In the genomic region with DNA sequence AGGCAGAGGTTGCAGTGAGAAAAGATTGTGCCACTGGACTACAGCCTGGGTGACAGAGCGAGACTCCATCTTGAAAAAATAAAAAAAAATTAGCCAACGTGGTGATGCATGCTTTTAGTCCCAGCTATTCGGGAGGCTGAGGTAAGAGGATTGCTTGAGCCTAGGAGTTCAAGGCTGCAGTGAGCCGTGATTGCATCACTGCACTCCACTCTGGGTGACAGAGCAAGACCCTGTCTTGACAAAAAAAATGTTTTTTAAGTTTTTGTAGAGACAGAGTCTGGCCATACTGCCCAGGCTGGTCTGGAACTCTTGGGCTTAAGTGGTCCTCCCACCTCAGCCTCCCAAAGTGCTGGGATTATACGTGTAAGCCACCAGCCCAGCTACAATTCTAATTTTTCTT, we compare ENCODE assay signal across 26 cellular contexts.
"Had no signal": no experiment of that assay in that cellular context is flagged by ENCODE, and none has a peak within 500 bp of the region (broad histone marks: within the 10 kb centered on the region; RNA-seq: fewer than 3 reads in every experiment).

No MANE protein-coding gene starts in this region.

- DNase-seq: stimulated activated CD4-positive, alpha-beta T cell treated with anti-CD3 and anti-CD28 coated beads, Interleukin-2, amount 100 ng/mL, for 48 hours; stimulated activated CD4-positive, alpha-beta T cell treated with anti-CD3 and anti-CD28 coated beads, Interleukin-4, amount 100 ng/mL, for 1 hour; stimulated activated CD4-positive, alpha-beta T cell treated with anti-CD3 and anti-CD28 coated beads, Interleukin-4, amount 100 ng/mL, for 24 hours; stimulated activated CD4-positive, alpha-beta T cell treated with anti-CD3 and anti-CD28 coated beads, Interleukin-4, amount 100 ng/mL, for 4 hours; stimulated activated CD8-positive, alpha-beta memory T cell treated with anti-CD3 and anti-CD28 coated beads, Interleukin-4, amount 100 ng/mL, for 48 hours; stimulated activated naive B cell treated with anti-CD40 and anti-IgM and Interleukin-4, amounts not matched to agents 10 μg/mL and 1 μg/mL and 100 μg/mL, for 72 hours; stimulated activated naive CD4-positive, alpha-beta T cell; stimulated activated naive CD4-positive, alpha-beta T cell treated with Interleukin-2 at 50 U/mL for 16 hours; stimulated activated naive CD8-positive, alpha-beta T cell treated with anti-CD3 and anti-CD28 coated beads, Interleukin-15, amount 100 ng/mL, for 72 hours; stimulated activated naive CD8-positive, alpha-beta T cell treated with anti-CD3 and anti-CD28 coated beads, Interleukin-15, Interleukin-2, amounts not matched to agents 100 U/mL and 50 U/mL, for 24 hours; substantia nigra; testis; thyroid gland; tibial artery; transverse colon; trophoblast cell; upper lobe of left lung; upper lobe of right lung; uterus had no signal

- FAIRE-seq: urothelium cell line had no signal

- H3K4me1 ChIP-seq: suprapubic skin, testis, thyroid gland, tibial artery, tibial nerve, transverse colon, upper lobe of left lung, upper lobe of right lung, uterus, vagina had no signal

- H3K36me3 ChIP-seq: suprapubic skin, thoracic aorta, thyroid gland, tibial artery, tibial nerve, transverse colon, upper lobe of left lung, upper lobe of right lung, uterus, vagina had no signal

- H3K27ac ChIP-seq: suprapubic skin, testis, thoracic aorta, thyroid gland, tibial artery, tibial nerve, transverse colon, upper lobe of left lung, upper lobe of right lung, uterus, vagina had no signal

- H3K9me3 ChIP-seq: suprapubic skin, testis, thoracic aorta, thyroid gland, tibial artery, tibial nerve, transverse colon, upper lobe of left lung, upper lobe of right lung, uterus, vagina had no signal

- ATAC-seq: stimulated activated effector memory CD8-positive, alpha-beta T cell treated with anti-CD3 and anti-CD28 coated beads, Interleukin-12 subunit alpha, Interleukin-12 subunit beta, amount 100 ng/mL, for 72 hours; stimulated activated memory B cell treated with anti-CD40 and anti-IgM and Interleukin-4, amounts not matched to agents 10 μg/mL and 1 μg/mL and 100 μg/mL, for 72 hours; stimulated activated naive B cell treated with anti-CD40 and anti-IgM and Interleukin-4, amounts not matched to agents 10 μg/mL and 1 μg/mL and 100 μg/mL, for 72 hours; stimulated activated naive CD8-positive, alpha-beta T cell treated with anti-CD3 and anti-CD28 coated beads, Interleukin-15, amount 100 ng/mL, for 72 hours; stimulated activated naive CD8-positive, alpha-beta T cell treated with anti-CD3 and anti-CD28 coated beads, Interleukin-15, Interleukin-2, amounts not matched to agents 100 U/mL and 50 U/mL, for 24 hours; upper lobe of right lung had no signal

- H3K27me3 ChIP-seq: suprapubic skin, testis, thyroid gland, tibial artery, tibial nerve, transverse colon, upper lobe of left lung, upper lobe of right lung, uterus, vagina had no signal

- H3K4me3 ChIP-seq: suprapubic skin, testis, thoracic aorta, thyroid gland, tibial artery, tibial nerve, transverse colon, upper lobe of left lung, upper lobe of right lung, uterus, vagina had no signal
